Comparison of ENCODE assay signal across 27 cellular contexts in genomic region chr11:68253682-68254081, GRCh38.
"Had no signal": no experiment of that assay in that cellular context is flagged by ENCODE, and none has a peak within 500 bp of the region (broad histone marks: within the 10 kb centered on the region; RNA-seq: fewer than 3 reads in every experiment).

No MANE protein-coding gene starts in this region.

- H3K4me3 ChIP-seq: heart right ventricle, hepatocyte, left ventricle myocardium inferior, lung, mucosa of descending colon, psoas muscle, right atrium auricular region, sigmoid colon, spleen, tibial nerve, uterus had no signal

- H3K27ac ChIP-seq: heart right ventricle, hepatocyte, left ventricle myocardium inferior, neutrophil, parathyroid adenoma, psoas muscle, right atrium auricular region, sigmoid colon, spleen, tibial nerve, uterus had no signal

- FAIRE-seq: small intestine had no signal

- H3K9me3 ChIP-seq: left ventricle myocardium inferior, mucosa of descending colon, neutrophil, psoas muscle, right atrium auricular region, sigmoid colon, tibial nerve, uterus had no signal

- H3K9ac ChIP-seq: parathyroid adenoma had no signal

- H3K36me3 Mint-ChIP-seq: mesothelial cell of epicardium; natural killer cell treated with Interleukin-12 subunit alpha and Interleukin-12 subunit beta and Interleukin-15 and Interleukin-18, amount 100 ng/mL, for 72 hours; stimulated activated memory B cell treated with anti-CD40 and anti-IgM and Interleukin-4, amounts not matched to agents 10 μg/mL and 1 μg/mL and 100 μg/mL, for 72 hours; type B pancreatic cell had no signal

- H3K27me3 ChIP-seq: heart right ventricle, hepatocyte, neutrophil, right atrium auricular region, sigmoid colon, spleen, tibial nerve, uterus had no signal

- H2AFZ ChIP-seq: hepatocyte, parathyroid adenoma had no signal

- H3K27ac Mint-ChIP-seq: mesothelial cell of epicardium; naive thymus-derived CD4-positive, alpha-beta T cell; natural killer cell treated with Interleukin-12 subunit alpha and Interleukin-12 subunit beta and Interleukin-15 and Interleukin-18, amount 100 ng/mL, for 72 hours; stimulated activated memory B cell treated with anti-CD40 and anti-IgM and Interleukin-4, amounts not matched to agents 10 μg/mL and 1 μg/mL and 100 μg/mL, for 72 hours; stimulated activated naive CD8-positive, alpha-beta T cell treated with anti-CD3 and anti-CD28 coated beads, Interleukin-15, amount 100 ng/mL, for 72 hours; type B pancreatic cell had no signal

- H3K4me2 ChIP-seq: hepatocyte had no signal

- H3K9me3 Mint-ChIP-seq: natural killer cell treated with Interleukin-12 subunit alpha and Interleukin-12 subunit beta and Interleukin-15 and Interleukin-18, amount 100 ng/mL, for 72 hours; neural crest cell; type B pancreatic cell had no signal

- H3K4me1 ChIP-seq: parathyroid adenoma had no signal

- H3K4me3 Mint-ChIP-seq: mesothelial cell of epicardium; naive thymus-derived CD4-positive, alpha-beta T cell; natural killer cell treated with Interleukin-12 subunit alpha and Interleukin-12 subunit beta and Interleukin-15 and Interleukin-18, amount 100 ng/mL, for 72 hours; neural crest cell; stimulated activated memory B cell treated with anti-CD40 and anti-IgM and Interleukin-4, amounts not matched to agents 10 μg/mL and 1 μg/mL and 100 μg/mL, for 72 hours; stimulated activated naive CD8-positive, alpha-beta T cell treated with anti-CD3 and anti-CD28 coated beads, Interleukin-15, amount 100 ng/mL, for 72 hours; type B pancreatic cell had no signal

- ATAC-seq: heart right ventricle; mucosa of descending colon; naive thymus-derived CD4-positive, alpha-beta T cell; natural killer cell treated with Interleukin-12 subunit alpha and Interleukin-12 subunit beta and Interleukin-15 and Interleukin-18, amount 100 ng/mL, for 72 hours; psoas muscle; stimulated activated memory B cell treated with anti-CD40 and anti-IgM and Interleukin-4, amounts not matched to agents 10 μg/mL and 1 μg/mL and 100 μg/mL, for 72 hours; stimulated activated naive CD8-positive, alpha-beta T cell treated with anti-CD3 and anti-CD28 coated beads, Interleukin-15, amount 100 ng/mL, for 72 hours had no signal

- H3K79me2 ChIP-seq: hepatocyte, parathyroid adenoma had no signal

- DNase-seq: heart right ventricle; islet precursor cell; left ventricle myocardium inferior; mesendoderm; mucosa of descending colon; naive thymus-derived CD4-positive, alpha-beta T cell; occipital lobe; psoas muscle; sigmoid colon; small intestine; spleen; stimulated activated CD4-positive, alpha-beta T cell treated with anti-CD3 and anti-CD28 coated beads, Interleukin-4, amount 100 ng/mL, for 24 hours; stimulated activated naive CD4-positive, alpha-beta T cell treated with Interleukin-2 at 50 U/mL for 16 hours; stimulated activated naive CD8-positive, alpha-beta T cell treated with anti-CD3 and anti-CD28 coated beads, Interleukin-15, amount 100 ng/mL, for 72 hours; substantia nigra; uterus had no signal

- H3K36me3 ChIP-seq: heart right ventricle, left ventricle myocardium inferior, neutrophil, right atrium auricular region, sigmoid colon, spleen, tibial nerve, uterus had no signal
